Comparison of ENCODE assay signal across 30 cellular contexts in the genomic region with DNA sequence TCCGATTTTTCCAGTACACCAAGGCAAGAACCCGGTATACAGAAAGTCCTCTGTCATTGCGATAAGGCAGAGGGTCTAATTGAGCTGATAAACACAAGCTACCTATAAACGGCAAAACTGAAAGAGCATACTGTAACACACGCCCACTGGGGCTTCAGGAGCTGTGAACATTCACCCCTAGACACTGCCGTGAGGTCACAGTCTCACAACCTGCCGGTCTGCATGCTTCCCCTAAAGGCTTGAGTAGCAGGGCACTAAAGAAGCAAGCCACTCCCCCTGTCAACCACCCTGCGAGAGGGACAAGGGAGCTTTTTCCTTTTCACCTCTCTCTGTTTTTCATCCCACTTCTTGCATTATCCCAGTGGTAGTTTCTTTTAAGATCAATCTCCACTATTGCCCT. TPM values are rescaled to one million over a fixed set of nuclear protein-coding genes. Genes with fewer than 3 reads are reported as not detected.
"Had no signal": no experiment of that assay in that cellular context is flagged by ENCODE, and none has a peak within 500 bp of the region (broad histone marks: within the 10 kb centered on the region; RNA-seq: fewer than 3 reads in every experiment).

No MANE protein-coding gene starts in this region.

- H3K9me3 ChIP-seq: ascending aorta, esophagus muscularis mucosa, gastrocnemius medialis, heart left ventricle had no signal

- H3K27me3 ChIP-seq: ascending aorta, brain microvascular endothelial cell, esophagus muscularis mucosa, foreskin keratinocyte, gastrocnemius medialis, heart left ventricle had no signal

- ATAC-seq: activated naive CD4-positive, alpha-beta T cell treated with anti-CD3 and anti-CD28 coated beads, Interleukin-2, amount 50 U/mL, for 72 hours; activated T-cell treated with anti-CD3 and anti-CD28 coated beads, Interleukin-2, amount 50 U/mL, for 72 hours; foreskin keratinocyte; gastrocnemius medialis; heart left ventricle had no signal

- FAIRE-seq: bronchial epithelial cell had no signal

- H3K36me3 ChIP-seq: ascending aorta, brain microvascular endothelial cell, esophagus muscularis mucosa, gastrocnemius medialis, heart left ventricle had no signal

- H3K27ac ChIP-seq: ascending aorta, brain microvascular endothelial cell, coronary artery, dorsolateral prefrontal cortex, esophagus muscularis mucosa, foreskin keratinocyte, gastrocnemius medialis, heart left ventricle had no signal

- H3K4me1 ChIP-seq: ascending aorta, esophagus muscularis mucosa, foreskin keratinocyte, gastrocnemius medialis, heart left ventricle had no signal

- DNase-seq: activated CD4-positive, alpha-beta memory T cell treated with anti-CD3 and anti-CD28 coated beads, Interleukin-2, amount 10 ng/mL, durations not matched to agents 7 days and 5 days; activated CD4-positive, alpha-beta T cell treated with anti-CD3 and anti-CD28 coated beads for 1 hour; activated CD4-positive, alpha-beta T cell treated with anti-CD3 and anti-CD28 coated beads for 4 hours; activated CD4-positive, alpha-beta T cell treated with anti-CD3 and anti-CD28 coated beads, Interleukin-2, amount 10 ng/mL, durations not matched to agents 7 days and 5 days; activated CD4-positive, alpha-beta T cell treated with anti-CD3 and anti-CD28 coated beads, Interleukin-2, amount 50 U/mL, for 4 hours; activated CD8-positive, alpha-beta memory T cell treated with anti-CD3 and anti-CD28 coated beads, Interleukin-2, amount 50 U/mL, for 48 hours; activated gamma-delta T cell; activated naive CD4-positive, alpha-beta T cell; activated naive CD4-positive, alpha-beta T cell treated with anti-CD3 and anti-CD28 coated beads, Interleukin-2, amount 10 ng/mL, durations not matched to agents 7 days and 5 days; activated naive CD8-positive, alpha-beta T cell treated with anti-CD3 and anti-CD28 coated beads, Interleukin-2, amount 10 ng/mL, durations not matched to agents 7 days and 5 days; activated T-cell treated with anti-CD3 and anti-CD28 coated beads for 4 hours; activated T-cell treated with anti-CD3 and anti-CD28 coated beads, Interleukin-2, amount 50 U/mL, for 24 hours; activated T-cell treated with anti-CD3 and anti-CD28 coated beads, Interleukin-2, amount 50 U/mL, for 72 hours; brain microvascular endothelial cell; dorsolateral prefrontal cortex; effector memory CD4-positive, alpha-beta T cell; erythroblast; foreskin keratinocyte; gastrocnemius medialis; glutamatergic neuron; heart left ventricle; T-helper 2 cell had no signal

- H3K4me3 ChIP-seq: ascending aorta, coronary artery, dorsolateral prefrontal cortex, esophagus muscularis mucosa, gastrocnemius medialis, heart left ventricle had no signal

RNA-seq across cellular contexts. Expression of a gene that starts 22.4 kb away (rescaled TPM):
- total RNA-seq: activated CD4-positive, alpha-beta memory T cell treated with anti-CD3 and anti-CD28 coated beads, Interleukin-2, amount 10 ng/mL, durations not matched to agents 7 days and 5 days; activated CD4-positive, alpha-beta T cell treated with anti-CD3 and anti-CD28 coated beads, Interleukin-2, amount 10 ng/mL, durations not matched to agents 7 days and 5 days; activated naive CD4-positive, alpha-beta T cell treated with anti-CD3 and anti-CD28 coated beads, Interleukin-2, amount 50 U/mL, for 72 hours; activated naive CD8-positive, alpha-beta T cell treated with anti-CD3 and anti-CD28 coated beads, Interleukin-2, amount 10 ng/mL, durations not matched to agents 7 days and 5 days; activated T-cell treated with anti-CD3 and anti-CD28 coated beads, Interleukin-2, amount 50 U/mL, for 72 hours; bronchial epithelial cell; cardiac septum; cerebellum; dorsolateral prefrontal cortex; esophagus muscularis mucosa; foreskin keratinocyte; heart left ventricle; T-helper 1 cell treated with Interleukin-12 subunit alpha and Interleukin-12 subunit beta and Interleukin-4 antibody, amounts not matched to agents 30 ng/mL and 1 ng/mL, for 36 hours had no signal
- polyA plus RNA-seq: foreskin keratinocyte, heart left ventricle had no signal
